ENCODE assay signal across 16 cellular contexts in genomic region chr10:8752146-8752843, GRCh38.
DNase-seq lines count a peak whose midpoint lies in the region; ATAC-seq, FAIRE-seq and TF ChIP-seq lines count a peak whose summit lies in the region.
"Had no signal": no experiment of that assay in that cellular context is flagged by ENCODE, and none has a peak within 500 bp of the region (broad histone marks: within the 10 kb centered on the region; RNA-seq: fewer than 3 reads in every experiment).

No MANE protein-coding gene starts in this region.

- DNase-seq in HTR-8/SVneo (ENCODE audit: insufficient read length, low spot score) = no peak
- DNase-seq in head of caudate nucleus = peak in 36 of 42 donors; percentile 10 to 85 (median 46)
- DNase-seq in upper lobe of right lung = no peak
- no peak for DNase-seq in PC-3
- no peak for DNase-seq in NCI-H748 (lab: John Stamatoyannopoulos, UW; ENCODE audit: unreplicated experiment)
- DNase-seq: Caco-2; CD8-positive, alpha-beta memory T cell; DND-41; GDM1; HCEC 1CT had no signal

- no peaks in the 10 kb centered on the region for H3K9me3 ChIP-seq in neural cell (ENCODE audit: low read length)
- no peaks in the 10 kb centered on the region for H3K9me3 ChIP-seq in upper lobe of right lung
- no peaks in the 10 kb centered on the region for H3K9me3 ChIP-seq in PC-3 (ENCODE audit: low read length)
- H3K9me3 ChIP-seq: A549, Caco-2 had no signal

- no peaks in the 10 kb centered on the region for H4K20me1 ChIP-seq in neural cell (ENCODE audit: insufficient read depth)
- no peaks in the 10 kb centered on the region for H4K20me1 ChIP-seq in PC-3 (ENCODE audit: low read length)

- CTCF ChIA-PET in PC-3 (lab: Charles Lee) = no interaction called here

- peak; percentile 29 for ATAC-seq in upper lobe of right lung
- ATAC-seq in PC-3 = no peak
- ATAC-seq in HG02623 (IDR thresholded peaks at IDR 0.05; ENCODE audit: unreplicated experiment) = no peak
- ATAC-seq: A549, HepG2 had no signal

- H3K27me3 ChIP-seq in neural cell (ENCODE audit: insufficient read depth, low read depth, low read length) = no peaks in the 10 kb centered on the region
- peaks cover 2% of the 10 kb centered on the region for H3K27me3 ChIP-seq in upper lobe of right lung
- peaks cover 62% of the 10 kb centered on the region for H3K27me3 ChIP-seq in PC-3 (ENCODE audit: low read length)

- no TSS peak for BruUV-seq in PC-3 (replicated peaks; lab: Mats Ljungman, UMichigan)

- TF ChIP-seq CTCF in neural cell (IDR thresholded peaks at IDR 0.05; ENCODE audit: poor library complexity, severe bottlenecking) (no peak), upper lobe of right lung (IDR thresholded peaks at IDR 0.05) (no peak), PC-3 (conservative IDR thresholded peaks at IDR 0.05; ENCODE audit: low read depth, low read length) (no peak)

- H2AFZ ChIP-seq in neural cell (ENCODE audit: low read depth, low read length) = no peak overlapping the region
- no peak overlapping the region for H2AFZ ChIP-seq in PC-3 (ENCODE audit: low read length)

- no peaks in the 10 kb centered on the region for H3K79me2 ChIP-seq in neural cell (replicated peaks; ENCODE audit: insufficient read depth, low read length)
- H3K79me2 ChIP-seq in PC-3 (ENCODE audit: low read length) = no peaks in the 10 kb centered on the region

- peak; percentile 16 for FAIRE-seq in HTR-8/SVneo (lab: Jason Lieb, UNC)
- FAIRE-seq: A549, GM12892, GM19239, HepG2 had no signal

- no peak for TF ChIP-seq RAD21 in neural cell (conservative IDR thresholded peaks at IDR 0.05)

- POLR2A ChIA-PET in PC-3 (lab: Charles Lee; ENCODE audit: unreplicated experiment) = no interaction called here

- no peaks in the 10 kb centered on the region for H3K4me1 ChIP-seq in upper lobe of right lung
- no peaks in the 10 kb centered on the region for H3K4me1 ChIP-seq in PC-3 (ENCODE audit: insufficient read depth, low read length)
- H3K4me1 ChIP-seq: A549, Caco-2 had no signal

- H3F3A ChIP-seq in neural cell (ENCODE audit: insufficient read depth, low read length, poor library complexity, severe bottlenecking) = no peaks in the 10 kb centered on the region
- H3F3A ChIP-seq in PC-3 (ENCODE audit: low read length, unreplicated experiment) = no peaks in the 10 kb centered on the region

- no peaks in the 10 kb centered on the region for H3K36me3 ChIP-seq in neural cell (ENCODE audit: insufficient read depth, low read length)
- no peaks in the 10 kb centered on the region for H3K36me3 ChIP-seq in upper lobe of right lung
- H3K36me3 ChIP-seq in PC-3 (ENCODE audit: low read depth, low read length) = no peaks in the 10 kb centered on the region

- TF ChIP-seq EP300 in neural cell (conservative IDR thresholded peaks at IDR 0.05; ENCODE audit: poor library complexity, severe bottlenecking) = no peak

- H3K4me2 ChIP-seq in neural cell (ENCODE audit: low read length) (no peak overlapping the region), PC-3 (ENCODE audit: low read length) (no peak overlapping the region)
- H3K4me2 ChIP-seq: A549 had no signal

- H3K27ac ChIP-seq in neural cell (ENCODE audit: low read length) (no peak overlapping the region), upper lobe of right lung (no peak overlapping the region), PC-3 (ENCODE audit: low read length) (no peak overlapping the region)
- H3K27ac ChIP-seq: A549 had no signal

- H3K9ac ChIP-seq in neural cell (ENCODE audit: low read length) (no peak overlapping the region), PC-3 (ENCODE audit: low read length) (no peak overlapping the region)

- intact Hi-C loops in head of caudate nucleus (cut with DNase I) (no loop called here), upper lobe of right lung (cut with DNase I) (no loop called here), PC-3 (cut with micrococcal nuclease) (no loop called here)

- H3K9me2 ChIP-seq in neural cell (ENCODE audit: insufficient read depth, low read length) = no peaks in the 10 kb centered on the region
- H3K9me2 ChIP-seq in PC-3 (replicated peaks; ENCODE audit: low read length) = no peaks in the 10 kb centered on the region

- no peak overlapping the region for H3K4me3 ChIP-seq in neural cell (ENCODE audit: low read length)
- no peak overlapping the region for H3K4me3 ChIP-seq in upper lobe of right lung
- H3K4me3 ChIP-seq in PC-3 (ENCODE audit: low read length) = no peak overlapping the region
- H3K4me3 ChIP-seq: A549 had no signal

TF ChIP-seq in neural cell, 6 proteins besides CTCF, POLR2A, EP300 and RAD21:
- TF ChIP-seq SMC3 (conservative IDR thresholded peaks at IDR 0.05; ENCODE audit: poor library complexity) (no peak), REST (IDR thresholded peaks at IDR 0.05; ENCODE audit: borderline replicate concordance) (peak; percentile 77)

Comparison
In these comparisons a context has a peak if more than half of its experiments do, and no peak if none do; other contexts are left out.
1. DNase-seq: peak in head of caudate nucleus (36 of 42); none in HTR-8/SVneo (single experiment), upper lobe of right lung (single experiment), PC-3 (single experiment) and NCI-H748 (single experiment).